ENCODE assay signal across 2 cellular contexts in the genomic region with DNA sequence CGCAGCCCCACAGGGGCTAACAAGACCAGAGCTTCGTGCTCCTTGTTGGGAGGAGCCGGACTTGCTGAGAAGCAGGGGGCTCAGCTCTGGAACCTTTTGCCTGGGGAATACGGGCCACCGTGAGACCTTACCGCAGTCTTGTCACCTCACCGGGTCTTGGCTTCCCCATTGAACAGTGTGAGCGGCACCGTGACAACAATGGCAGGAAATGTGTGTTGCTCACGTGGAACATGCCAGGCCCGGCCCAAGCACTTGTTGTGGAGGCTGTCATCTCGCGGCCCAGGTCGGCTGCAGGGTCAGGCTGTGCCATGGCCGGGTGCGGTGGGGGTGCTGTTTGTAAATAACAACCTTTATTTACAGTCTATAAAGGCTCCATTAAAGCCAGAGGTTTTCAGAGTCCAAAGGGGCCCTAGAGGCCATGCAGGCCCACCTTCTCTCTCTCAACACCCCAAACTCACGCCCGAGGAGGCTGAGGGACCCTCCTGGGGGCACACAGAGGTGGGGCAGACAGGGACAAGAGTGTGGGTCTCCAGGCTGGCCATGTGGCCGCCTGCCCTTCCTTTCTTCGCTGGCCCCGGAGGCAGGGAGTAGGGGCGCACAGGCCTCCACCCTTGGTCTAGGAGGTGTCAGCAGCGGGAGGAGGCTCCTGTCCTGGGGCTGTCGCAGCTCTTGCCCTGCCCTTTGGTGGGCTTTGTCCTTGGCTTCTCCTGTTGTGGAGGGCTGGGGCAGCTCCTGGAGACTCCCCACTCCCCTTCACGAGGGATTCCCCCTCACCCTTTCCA.
A peak's percentile ranks its signal among the peaks of the same experiment; 100 is the strongest.
TF ChIP-seq lines count a peak whose summit lies in the region.

No MANE protein-coding gene starts in this region.

TF ChIP-seq in GM12878, 131 proteins besides CTCF, POLR2A, EP300 and RAD21 (continues in another document):
- TF ChIP-seq HDGF (IDR thresholded peaks at IDR 0.05): no peak
- no peak for TF ChIP-seq ESRRA (IDR thresholded peaks at IDR 0.05; ENCODE audit: low read length)
- TF ChIP-seq, protein P1, sequence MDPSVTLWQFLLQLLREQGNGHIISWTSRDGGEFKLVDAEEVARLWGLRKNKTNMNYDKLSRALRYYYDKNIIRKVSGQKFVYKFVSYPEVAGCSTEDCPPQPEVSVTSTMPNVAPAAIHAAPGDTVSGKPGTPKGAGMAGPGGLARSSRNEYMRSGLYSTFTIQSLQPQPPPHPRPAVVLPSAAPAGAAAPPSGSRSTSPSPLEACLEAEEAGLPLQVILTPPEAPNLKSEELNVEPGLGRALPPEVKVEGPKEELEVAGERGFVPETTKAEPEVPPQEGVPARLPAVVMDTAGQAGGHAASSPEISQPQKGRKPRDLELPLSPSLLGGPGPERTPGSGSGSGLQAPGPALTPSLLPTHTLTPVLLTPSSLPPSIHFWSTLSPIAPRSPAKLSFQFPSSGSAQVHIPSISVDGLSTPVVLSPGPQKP (IDR thresholded peaks at IDR 0.05; ENCODE audit: low read depth, low read length): no peak
- TF ChIP-seq RB1 (IDR thresholded peaks at IDR 0.05; ENCODE audit: borderline replicate concordance): no peak
- TF ChIP-seq, protein P2, sequence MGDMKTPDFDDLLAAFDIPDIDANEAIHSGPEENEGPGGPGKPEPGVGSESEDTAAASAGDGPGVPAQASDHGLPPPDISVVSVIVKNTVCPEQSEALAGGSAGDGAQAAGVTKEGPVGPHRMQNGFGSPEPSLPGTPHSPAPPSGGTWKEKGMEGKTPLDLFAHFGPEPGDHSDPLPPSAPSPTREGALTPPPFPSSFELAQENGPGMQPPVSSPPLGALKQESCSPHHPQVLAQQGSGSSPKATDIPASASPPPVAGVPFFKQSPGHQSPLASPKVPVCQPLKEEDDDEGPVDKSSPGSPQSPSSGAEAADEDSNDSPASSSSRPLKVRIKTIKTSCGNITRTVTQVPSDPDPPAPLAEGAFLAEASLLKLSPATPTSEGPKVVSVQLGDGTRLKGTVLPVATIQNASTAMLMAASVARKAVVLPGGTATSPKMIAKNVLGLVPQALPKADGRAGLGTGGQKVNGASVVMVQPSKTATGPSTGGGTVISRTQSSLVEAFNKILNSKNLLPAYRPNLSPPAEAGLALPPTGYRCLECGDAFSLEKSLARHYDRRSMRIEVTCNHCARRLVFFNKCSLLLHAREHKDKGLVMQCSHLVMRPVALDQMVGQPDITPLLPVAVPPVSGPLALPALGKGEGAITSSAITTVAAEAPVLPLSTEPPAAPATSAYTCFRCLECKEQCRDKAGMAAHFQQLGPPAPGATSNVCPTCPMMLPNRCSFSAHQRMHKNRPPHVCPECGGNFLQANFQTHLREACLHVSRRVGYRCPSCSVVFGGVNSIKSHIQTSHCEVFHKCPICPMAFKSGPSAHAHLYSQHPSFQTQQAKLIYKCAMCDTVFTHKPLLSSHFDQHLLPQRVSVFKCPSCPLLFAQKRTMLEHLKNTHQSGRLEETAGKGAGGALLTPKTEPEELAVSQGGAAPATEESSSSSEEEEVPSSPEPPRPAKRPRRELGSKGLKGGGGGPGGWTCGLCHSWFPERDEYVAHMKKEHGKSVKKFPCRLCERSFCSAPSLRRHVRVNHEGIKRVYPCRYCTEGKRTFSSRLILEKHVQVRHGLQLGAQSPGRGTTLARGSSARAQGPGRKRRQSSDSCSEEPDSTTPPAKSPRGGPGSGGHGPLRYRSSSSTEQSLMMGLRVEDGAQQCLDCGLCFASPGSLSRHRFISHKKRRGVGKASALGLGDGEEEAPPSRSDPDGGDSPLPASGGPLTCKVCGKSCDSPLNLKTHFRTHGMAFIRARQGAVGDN (IDR thresholded peaks at IDR 0.05): no peak
- no peak for TF ChIP-seq FOXK2 (IDR thresholded peaks at IDR 0.05)
- no peak for TF ChIP-seq BACH1 (IDR thresholded peaks at IDR 0.05; ENCODE audit: borderline replicate concordance)
- TF ChIP-seq HDAC6 (IDR thresholded peaks at IDR 0.05; ENCODE audit: unreplicated experiment): no peak
- TF ChIP-seq, protein P3, sequence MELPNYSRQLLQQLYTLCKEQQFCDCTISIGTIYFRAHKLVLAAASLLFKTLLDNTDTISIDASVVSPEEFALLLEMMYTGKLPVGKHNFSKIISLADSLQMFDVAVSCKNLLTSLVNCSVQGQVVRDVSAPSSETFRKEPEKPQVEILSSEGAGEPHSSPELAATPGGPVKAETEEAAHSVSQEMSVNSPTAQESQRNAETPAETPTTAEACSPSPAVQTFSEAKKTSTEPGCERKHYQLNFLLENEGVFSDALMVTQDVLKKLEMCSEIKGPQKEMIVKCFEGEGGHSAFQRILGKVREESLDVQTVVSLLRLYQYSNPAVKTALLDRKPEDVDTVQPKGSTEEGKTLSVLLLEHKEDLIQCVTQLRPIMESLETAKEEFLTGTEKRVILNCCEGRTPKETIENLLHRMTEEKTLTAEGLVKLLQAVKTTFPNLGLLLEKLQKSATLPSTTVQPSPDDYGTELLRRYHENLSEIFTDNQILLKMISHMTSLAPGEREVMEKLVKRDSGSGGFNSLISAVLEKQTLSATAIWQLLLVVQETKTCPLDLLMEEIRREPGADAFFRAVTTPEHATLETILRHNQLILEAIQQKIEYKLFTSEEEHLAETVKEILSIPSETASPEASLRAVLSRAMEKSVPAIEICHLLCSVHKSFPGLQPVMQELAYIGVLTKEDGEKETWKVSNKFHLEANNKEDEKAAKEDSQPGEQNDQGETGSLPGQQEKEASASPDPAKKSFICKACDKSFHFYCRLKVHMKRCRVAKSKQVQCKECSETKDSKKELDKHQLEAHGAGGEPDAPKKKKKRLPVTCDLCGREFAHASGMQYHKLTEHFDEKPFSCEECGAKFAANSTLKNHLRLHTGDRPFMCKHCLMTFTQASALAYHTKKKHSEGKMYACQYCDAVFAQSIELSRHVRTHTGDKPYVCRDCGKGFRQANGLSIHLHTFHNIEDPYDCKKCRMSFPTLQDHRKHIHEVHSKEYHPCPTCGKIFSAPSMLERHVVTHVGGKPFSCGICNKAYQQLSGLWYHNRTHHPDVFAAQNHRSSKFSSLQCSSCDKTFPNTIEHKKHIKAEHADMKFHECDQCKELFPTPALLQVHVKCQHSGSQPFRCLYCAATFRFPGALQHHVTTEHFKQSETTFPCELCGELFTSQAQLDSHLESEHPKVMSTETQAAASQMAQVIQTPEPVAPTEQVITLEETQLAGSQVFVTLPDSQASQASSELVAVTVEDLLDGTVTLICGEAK (IDR thresholded peaks at IDR 0.05; ENCODE audit: borderline replicate concordance): no peak
- no peak for TF ChIP-seq CHD4 (IDR thresholded peaks at IDR 0.05)
- no peak for TF ChIP-seq KLF5 (IDR thresholded peaks at IDR 0.05; ENCODE audit: partially characterized antibody)
- TF ChIP-seq MYB (IDR thresholded peaks at IDR 0.05; ENCODE audit: borderline replicate concordance, low read depth, low read length): no peak
- TF ChIP-seq CHD1 (IDR thresholded peaks at IDR 0.05; ENCODE audit: low read depth, low read length): no peak
- TF ChIP-seq, protein P4, sequence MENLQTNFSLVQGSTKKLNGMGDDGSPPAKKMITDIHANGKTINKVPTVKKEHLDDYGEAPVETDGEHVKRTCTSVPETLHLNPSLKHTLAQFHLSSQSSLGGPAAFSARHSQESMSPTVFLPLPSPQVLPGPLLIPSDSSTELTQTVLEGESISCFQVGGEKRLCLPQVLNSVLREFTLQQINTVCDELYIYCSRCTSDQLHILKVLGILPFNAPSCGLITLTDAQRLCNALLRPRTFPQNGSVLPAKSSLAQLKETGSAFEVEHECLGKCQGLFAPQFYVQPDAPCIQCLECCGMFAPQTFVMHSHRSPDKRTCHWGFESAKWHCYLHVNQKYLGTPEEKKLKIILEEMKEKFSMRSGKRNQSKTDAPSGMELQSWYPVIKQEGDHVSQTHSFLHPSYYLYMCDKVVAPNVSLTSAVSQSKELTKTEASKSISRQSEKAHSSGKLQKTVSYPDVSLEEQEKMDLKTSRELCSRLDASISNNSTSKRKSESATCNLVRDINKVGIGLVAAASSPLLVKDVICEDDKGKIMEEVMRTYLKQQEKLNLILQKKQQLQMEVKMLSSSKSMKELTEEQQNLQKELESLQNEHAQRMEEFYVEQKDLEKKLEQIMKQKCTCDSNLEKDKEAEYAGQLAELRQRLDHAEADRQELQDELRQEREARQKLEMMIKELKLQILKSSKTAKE (IDR thresholded peaks at IDR 0.05; ENCODE audit: low read depth, poor library complexity, severe bottlenecking): no peak

TF ChIP-seq in endothelial cell of umbilical vein, 7 proteins besides CTCF, POLR2A, EP300 and RAD21:
- no peak for TF ChIP-seq MYC (IDR thresholded peaks at IDR 0.05; ENCODE audit: low read depth, low read length)
- TF ChIP-seq, protein P5, sequence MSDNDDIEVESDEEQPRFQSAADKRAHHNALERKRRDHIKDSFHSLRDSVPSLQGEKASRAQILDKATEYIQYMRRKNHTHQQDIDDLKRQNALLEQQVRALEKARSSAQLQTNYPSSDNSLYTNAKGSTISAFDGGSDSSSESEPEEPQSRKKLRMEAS (IDR thresholded peaks at IDR 0.05; ENCODE audit: insufficient read depth, insufficient read length): peak; percentile 20
